In genomic region chr2:15058015-15058414, GRCh38 we compare ENCODE assay signal across 9 cellular contexts.
DNase-seq lines count a peak whose midpoint lies in the region; ATAC-seq and TF ChIP-seq lines count a peak whose summit lies in the region.
"Had no signal": no experiment of that assay in that cellular context is flagged by ENCODE, and none has a peak within 500 bp of the region (broad histone marks: within the 10 kb centered on the region; RNA-seq: fewer than 3 reads in every experiment).

No MANE protein-coding gene starts in this region.

- H3K27me3 ChIP-seq in RWPE2 (ENCODE audit: insufficient read depth, poor library complexity, severe bottlenecking) (no peaks in the 10 kb centered on the region), neural progenitor cell (no peaks in the 10 kb centered on the region)

- H3K9me3 ChIP-seq in RWPE2 (ENCODE audit: severe bottlenecking) (no peaks in the 10 kb centered on the region), neural progenitor cell (ENCODE audit: low read depth) (no peaks in the 10 kb centered on the region)

- H3K4me1 ChIP-seq in RWPE2 (ENCODE audit: insufficient read depth, poor library complexity, severe bottlenecking), result no peaks in the 10 kb centered on the region
- H3K4me1 ChIP-seq in neural progenitor cell, result peaks cover 7% of the 10 kb centered on the region

- WGBS in lower leg skin, 2 donors, result 71 to 78% methylated on average over 5 of the region's 5 CpGs

- no peak for TF ChIP-seq POLR2A in lower leg skin (IDR thresholded peaks at IDR 0.05)

- H3K36me3 ChIP-seq in RWPE2 (ENCODE audit: low read depth) (no peaks in the 10 kb centered on the region), neural progenitor cell (no peaks in the 10 kb centered on the region)

- H3K9ac ChIP-seq in neural progenitor cell, result no peak overlapping the region

- H4K20me1 ChIP-seq in neural progenitor cell (ENCODE audit: low read depth), result no peaks in the 10 kb centered on the region

- H3K4me2 ChIP-seq in neural progenitor cell, result no peak overlapping the region

- no peaks in the 10 kb centered on the region for H3F3A ChIP-seq in neural progenitor cell (ENCODE audit: low read depth)

- no peaks in the 10 kb centered on the region; the same call in 1 of the 2 replicates for H3K27me3 Mint-ChIP-seq in HFFc6 (ENCODE audit: insufficient read depth)
- H3K27me3 Mint-ChIP-seq in neural progenitor cell (ENCODE audit: insufficient read depth, low read depth), result no peaks in the 10 kb centered on the region
- peaks cover 10% of the 10 kb centered on the region for H3K27me3 Mint-ChIP-seq in T-helper 2 cell treated with Interferon-gamma antibody and Interleukin-4, amounts not matched to agents 5 μg/mL and 100 μg/mL, for 36 hours (ENCODE audit: low read depth)

- peak; percentile 63 for TF ChIP-seq CTCF in HFFc6 (IDR thresholded peaks at IDR 0.05)
- TF ChIP-seq CTCF in RWPE2 (IDR thresholded peaks at IDR 0.05; ENCODE audit: poor library complexity, severe bottlenecking), result peak; percentile 41
- peak; percentile 62 for TF ChIP-seq CTCF in neural progenitor cell (IDR thresholded peaks at IDR 0.05)
- no peak for TF ChIP-seq CTCF in omental fat pad (IDR thresholded peaks at IDR 0.05)
- TF ChIP-seq CTCF in lower leg skin (IDR thresholded peaks at IDR 0.05), result no peak

- H3K9me3 Mint-ChIP-seq in HFFc6, result peaks cover 4% of the 10 kb centered on the region
- no peaks in the 10 kb centered on the region for H3K9me3 Mint-ChIP-seq in neural progenitor cell
- H3K9me3 Mint-ChIP-seq in T-helper 2 cell treated with Interferon-gamma antibody and Interleukin-4, amounts not matched to agents 5 μg/mL and 100 μg/mL, for 36 hours, result no peaks in the 10 kb centered on the region
- H3K9me3 Mint-ChIP-seq: CD4-positive, CD25-positive, alpha-beta regulatory T cell had no signal

- H3K4me3 ChIP-seq in RWPE2 (ENCODE audit: severe bottlenecking), result no peak overlapping the region
- H3K4me3 ChIP-seq in neural progenitor cell, result no peak overlapping the region
- H3K4me3 ChIP-seq in lower leg skin (ENCODE audit: low read depth, poor library complexity, severe bottlenecking), result no peak overlapping the region

- no peak overlapping the region for H3K27ac ChIP-seq in RWPE2 (ENCODE audit: poor library complexity, severe bottlenecking)
- no peak overlapping the region for H3K27ac ChIP-seq in neural progenitor cell

- ATAC-seq in RWPE2 (ENCODE audit: low read depth) (no peak), omental fat pad (ENCODE audit: low FRiP score) (no peak)

- H2AFZ ChIP-seq in neural progenitor cell (replicated peaks), result no peak overlapping the region

- H3K4me3 Mint-ChIP-seq in HFFc6, result no peak overlapping the region
- no peak overlapping the region for H3K4me3 Mint-ChIP-seq in neural progenitor cell
- no peak overlapping the region for H3K4me3 Mint-ChIP-seq in T-helper 2 cell treated with Interferon-gamma antibody and Interleukin-4, amounts not matched to agents 5 μg/mL and 100 μg/mL, for 36 hours
- H3K4me3 Mint-ChIP-seq: CD4-positive, CD25-positive, alpha-beta regulatory T cell had no signal

- H3K36me3 Mint-ChIP-seq in HFFc6 (ENCODE audit: low read depth) (no peaks in the 10 kb centered on the region), neural progenitor cell (no peaks in the 10 kb centered on the region)
- no peaks in the 10 kb centered on the region for H3K36me3 Mint-ChIP-seq in T-helper 2 cell treated with Interferon-gamma antibody and Interleukin-4, amounts not matched to agents 5 μg/mL and 100 μg/mL, for 36 hours (ENCODE audit: low read depth)
- H3K36me3 Mint-ChIP-seq: CD4-positive, CD25-positive, alpha-beta regulatory T cell had no signal

- H3K4me1 Mint-ChIP-seq in HFFc6 (ENCODE audit: low read depth) (no peaks in the 10 kb centered on the region), neural progenitor cell (peaks cover 28% of the 10 kb centered on the region)
- peaks cover 2% of the 10 kb centered on the region for H3K4me1 Mint-ChIP-seq in T-helper 2 cell treated with Interferon-gamma antibody and Interleukin-4, amounts not matched to agents 5 μg/mL and 100 μg/mL, for 36 hours (ENCODE audit: low read depth)
- H3K4me1 Mint-ChIP-seq: CD4-positive, CD25-positive, alpha-beta regulatory T cell had no signal

- H3K79me2 ChIP-seq in neural progenitor cell (ENCODE audit: low read depth), result no peaks in the 10 kb centered on the region

- DNase-seq in SIG-M5 treated with dmso at 0.1 percent for 504 hours (lab: John Stamatoyannopoulos, UW; ENCODE audit: unreplicated experiment) (peak; percentile 6), SIG-M5 (lab: John Stamatoyannopoulos, UW) (no peak), HFFc6 (no peak), RWPE2 (ENCODE audit: low spot score) (no peak), neural progenitor cell (ENCODE audit: low spot score) (peak; percentile 52), omental fat pad (ENCODE audit: low spot score) (no peak), lower leg skin (ENCODE audit: low spot score in 2 of 2) (no peak)
- no peak for DNase-seq in T-helper 2 cell treated with Interferon-gamma antibody and Interleukin-4, amounts not matched to agents 5 μg/mL and 100 μg/mL, for 36 hours (ENCODE audit: low spot score)

- intact Hi-C loops in lower leg skin (cut with DNase I; ENCODE audit: low total_unique reads), result no loop called here

- H3K27ac Mint-ChIP-seq in HFFc6 (no peak overlapping the region), neural progenitor cell (no peak overlapping the region)
- no peak overlapping the region for H3K27ac Mint-ChIP-seq in T-helper 2 cell treated with Interferon-gamma antibody and Interleukin-4, amounts not matched to agents 5 μg/mL and 100 μg/mL, for 36 hours

Comparison
In these comparisons a context has a peak if more than half of its experiments do, and no peak if none do; other contexts are left out.
1. DNase-seq: peak in SIG-M5 treated with dmso at 0.1 percent for 504 hours (single experiment) and neural progenitor cell (single experiment); none in SIG-M5 (single experiment), HFFc6 (single experiment), RWPE2 (single experiment), T-helper 2 cell treated with Interferon-gamma antibody and Interleukin-4, amounts not matched to agents 5 μg/mL and 100 μg/mL, for 36 hours (single experiment), omental fat pad (single experiment) and lower leg skin (0 of 2).
2. CTCF ChIP-seq: peak in HFFc6 (single experiment), RWPE2 (single experiment) and neural progenitor cell (single experiment); none in omental fat pad (0 of 3) and lower leg skin (0 of 3).